ENCODE assay signal across 8 cellular contexts in genomic region chr14:51507556-51508511, GRCh38.
DNase-seq lines count a peak whose midpoint lies in the region; ATAC-seq and TF ChIP-seq lines count a peak whose summit lies in the region.

No MANE protein-coding gene starts in this region.

- H3K4me3 Mint-ChIP-seq in natural killer cell treated with Interleukin-12 subunit alpha and Interleukin-12 subunit beta and Interleukin-15 and Interleukin-18, amount 100 ng/mL, for 72 hours, result no peak overlapping the region

- H2AFZ ChIP-seq in hepatocyte, result no peak overlapping the region

- H3K4me3 ChIP-seq in HEK293 (ENCODE audit: low read depth, low read length) (no peak overlapping the region), adrenal gland (no peak overlapping the region), hepatocyte (no peak overlapping the region), stomach smooth muscle (ENCODE audit: low read length in 2 of 2) (peak overlapping the region; percentile 9 to 47)

- H4K20me1 ChIP-seq in hepatocyte (ENCODE audit: insufficient read depth, poor library complexity, severe bottlenecking), result no peaks in the 10 kb centered on the region

- no peaks in the 10 kb centered on the region for H3K4me1 Mint-ChIP-seq in natural killer cell treated with Interleukin-12 subunit alpha and Interleukin-12 subunit beta and Interleukin-15 and Interleukin-18, amount 100 ng/mL, for 72 hours (ENCODE audit: low read depth in 2 of 2)

- H3K9me3 ChIP-seq in HEK293 (ENCODE audit: control insufficient read depth, insufficient read depth, low read depth, low read length) (no peaks in the 10 kb centered on the region), adrenal gland (replicated peaks in 1 of 3) (no peaks in the 10 kb centered on the region), hepatocyte (ENCODE audit: low read depth) (no peaks in the 10 kb centered on the region), stomach smooth muscle (ENCODE audit: control insufficient read depth in 2 of 2, low read length in 2 of 2) (no peaks in the 10 kb centered on the region)

- H3K4me1 ChIP-seq in HEK293 (ENCODE audit: control insufficient read depth, insufficient read depth, low read length) (peaks cover 7% of the 10 kb centered on the region; the same call in 1 of the 2 replicates), adrenal gland (replicated peaks in 1 of 2) (peaks cover 32 to 46% of the 10 kb centered on the region in 2 donors), hepatocyte (ENCODE audit: insufficient read depth) (peaks cover 3% of the 10 kb centered on the region), stomach smooth muscle (ENCODE audit: control insufficient read depth, insufficient read depth, low read length) (peaks cover 42% of the 10 kb centered on the region)

- no peak overlapping the region for H3K27ac Mint-ChIP-seq in natural killer cell treated with Interleukin-12 subunit alpha and Interleukin-12 subunit beta and Interleukin-15 and Interleukin-18, amount 100 ng/mL, for 72 hours

- POLR2A ChIA-PET in HEK293 (lab: Yijun Ruan, JAX), result no interaction called here

- H3K4me2 ChIP-seq in hepatocyte, result peak overlapping the region; percentile 33

- ATAC-seq in natural killer cell treated with Interleukin-12 subunit alpha and Interleukin-12 subunit beta and Interleukin-15 and Interleukin-18, amount 100 ng/mL, for 72 hours, result no peak
- no peak for ATAC-seq in GM18858 (IDR thresholded peaks at IDR 0.05; ENCODE audit: unreplicated experiment)

- H3K27ac ChIP-seq in HEK293 (ENCODE audit: extremely low read depth, low read depth, low read length), result peak overlapping the region; percentile 76
- H3K27ac ChIP-seq in adrenal gland, result peak overlapping the region in 4 of 5 donors; percentile 66 to 74 (median 70)
- H3K27ac ChIP-seq in hepatocyte, result peak overlapping the region; percentile 61
- peak overlapping the region; percentile 83 for H3K27ac ChIP-seq in stomach smooth muscle (ENCODE audit: low read length)

- H3K9me3 Mint-ChIP-seq in natural killer cell treated with Interleukin-12 subunit alpha and Interleukin-12 subunit beta and Interleukin-15 and Interleukin-18, amount 100 ng/mL, for 72 hours, result no peaks in the 10 kb centered on the region

- intact Hi-C loops in adrenal gland (cut with DNase I), result no loop called here

- H3K9me2 ChIP-seq in hepatocyte (replicated peaks; ENCODE audit: insufficient read depth), result no peaks in the 10 kb centered on the region

- no peaks in the 10 kb centered on the region for H3K79me2 ChIP-seq in hepatocyte

- peaks cover 34 to 37% of the 10 kb centered on the region in 2 donors for H3K27me3 Mint-ChIP-seq in natural killer cell treated with Interleukin-12 subunit alpha and Interleukin-12 subunit beta and Interleukin-15 and Interleukin-18, amount 100 ng/mL, for 72 hours

- H3K36me3 Mint-ChIP-seq in natural killer cell treated with Interleukin-12 subunit alpha and Interleukin-12 subunit beta and Interleukin-15 and Interleukin-18, amount 100 ng/mL, for 72 hours, result no peaks in the 10 kb centered on the region

- H3K27me3 ChIP-seq in adrenal gland, result no peaks in the 10 kb centered on the region
- no peaks in the 10 kb centered on the region for H3K27me3 ChIP-seq in hepatocyte
- H3K27me3 ChIP-seq in stomach smooth muscle (ENCODE audit: control insufficient read depth in 1 of 2, insufficient read depth in 2 of 2, low read length in 2 of 2), result no peaks in the 10 kb centered on the region

- no peaks in the 10 kb centered on the region for H3K36me3 ChIP-seq in HEK293 (ENCODE audit: control insufficient read depth in 2 of 2, insufficient read depth in 1 of 2, low read length in 2 of 2)
- no peaks in the 10 kb centered on the region for H3K36me3 ChIP-seq in adrenal gland (replicated peaks in 1 of 2)
- no peaks in the 10 kb centered on the region for H3K36me3 ChIP-seq in hepatocyte (replicated peaks; ENCODE audit: insufficient read depth, low read depth)
- H3K36me3 ChIP-seq in stomach smooth muscle (ENCODE audit: control insufficient read depth in 2 of 2, insufficient read depth in 2 of 2, low read length in 2 of 2), result no peaks in the 10 kb centered on the region

- CTCF ChIA-PET in HEK293 (lab: Yijun Ruan, JAX), result interaction anchor here (0.6 to 1.7 kb wide), 3 partner anchors 9 to 224 kb away, joined by 3 to 5 read pairs (median 4); no protein-coding TSS in a partner anchor

- TF ChIP-seq CTCF in HEK293 (tag by site-specific recombination; IDR thresholded peaks at IDR 0.05) (no peak), adrenal gland (IDR thresholded peaks at IDR 0.05) (peak in 2 of 6 experiments; percentile 5 to 18), hepatocyte (IDR thresholded peaks at IDR 0.05; ENCODE audit: poor library complexity) (no peak)

- H3K9ac ChIP-seq in stomach smooth muscle (ENCODE audit: low read length in 2 of 2), result peak overlapping the region; percentile 5 to 21

- DNase-seq in adrenal gland, result peak; percentile 77 to 95 (median 85)
- peak; percentile 54 for DNase-seq in hepatocyte (ENCODE audit: low spot score)
- no peak for DNase-seq in natural killer cell treated with Interleukin-12 subunit alpha and Interleukin-12 subunit beta and Interleukin-15 and Interleukin-18, amount 100 ng/mL, for 72 hours (ENCODE audit: low spot score)
- no peak for DNase-seq in NK-92 (lab: John Stamatoyannopoulos, UW; ENCODE audit: unreplicated experiment)
- no peak for DNase-seq in DMS53 treated with DMSO at 0.1 percent for 48 hours (lab: John Stamatoyannopoulos, UW; ENCODE audit: unreplicated experiment)

- 18 to 31% (median 25%) methylated on average over 14 to 15 of the region's 15 CpGs for WGBS in adrenal gland, 4 donors
- WGBS in hepatocyte (ENCODE audit: low lambda C conversion rate, missing lambda C conversion rate), result 55% methylated on average over 15 of the region's 15 CpGs

- TF ChIP-seq POLR2A in adrenal gland (IDR thresholded peaks at IDR 0.05), result peak in 1 of 2 donors; percentile 58

TF ChIP-seq in HEK293, 187 proteins besides CTCF, POLR2A, EP300 and RAD21 (continues in another document):
- TF ChIP-seq ZNF510 (tag by site-specific recombination; IDR thresholded peaks at IDR 0.05; ENCODE audit: insufficient replicate concordance), result no peak
- no peak for TF ChIP-seq ZNF138 (tag by site-specific recombination; IDR thresholded peaks at IDR 0.05; ENCODE audit: borderline replicate concordance)
- TF ChIP-seq ZNF248 (tag by site-specific recombination; IDR thresholded peaks at IDR 0.05), result no peak
- no peak for TF ChIP-seq ZNF677 (tag by site-specific recombination; IDR thresholded peaks at IDR 0.05)
- TF ChIP-seq ZBTB1 (tag by site-specific recombination; IDR thresholded peaks at IDR 0.05), result no peak
- TF ChIP-seq ZNF148 (tag by site-specific recombination; IDR thresholded peaks at IDR 0.05; ENCODE audit: borderline replicate concordance), result no peak
- no peak for TF ChIP-seq ZBTB21 (tag by site-specific recombination; IDR thresholded peaks at IDR 0.05)
- TF ChIP-seq ZNF777 (tag by site-specific recombination; IDR thresholded peaks at IDR 0.05; ENCODE audit: borderline replicate concordance), result no peak
- TF ChIP-seq ZNF10 (tag by site-specific recombination; IDR thresholded peaks at IDR 0.05), result no peak
- no peak for TF ChIP-seq ZNF239 (tag by site-specific recombination; IDR thresholded peaks at IDR 0.05)
- no peak for TF ChIP-seq ZSCAN16 (tag by site-specific recombination; IDR thresholded peaks at IDR 0.05)
- TF ChIP-seq ZNF521 (tag by site-specific recombination; IDR thresholded peaks at IDR 0.05), result no peak
- TF ChIP-seq ZNF776 (tag by site-specific recombination; IDR thresholded peaks at IDR 0.05; ENCODE audit: borderline replicate concordance), result no peak
- TF ChIP-seq ZNF335 (tag by site-specific recombination; conservative IDR thresholded peaks at IDR 0.05), result peak; percentile 43; the same call in 1 of the 2 replicates
- no peak for TF ChIP-seq ZBTB49 (tag by site-specific recombination; IDR thresholded peaks at IDR 0.05; ENCODE audit: low read depth)
- no peak for TF ChIP-seq ZNF169 (tag by site-specific recombination; IDR thresholded peaks at IDR 0.05)
- no peak for TF ChIP-seq ZNF571 (tag by site-specific recombination; IDR thresholded peaks at IDR 0.05)

Comparison
In these comparisons a context has a peak if more than half of its experiments do, and no peak if none do; other contexts are left out.
1. H3K4me3 ChIP-seq: peak in stomach smooth muscle (2 of 2); none in HEK293 (single experiment), adrenal gland (0 of 4) and hepatocyte (single experiment).
2. DNase-seq: peak in adrenal gland (7 of 7) and hepatocyte (single experiment); none in natural killer cell treated with Interleukin-12 subunit alpha and Interleukin-12 subunit beta and Interleukin-15 and Interleukin-18, amount 100 ng/mL, for 72 hours (single experiment), NK-92 (single experiment) and DMS53 treated with DMSO at 0.1 percent for 48 hours (single experiment).
3. Peak in every context shown above with its lines, with median percentiles within 50 percentile points of each other: H3K27ac ChIP-seq.